ENCODE assay signal across 13 cellular contexts in genomic region chr12:96698521-96698920, GRCh38.
DNase-seq lines count a peak whose midpoint lies in the region; ATAC-seq, FAIRE-seq and TF ChIP-seq lines count a peak whose summit lies in the region.
"Had no signal": no experiment of that assay in that cellular context is flagged by ENCODE, and none has a peak within 500 bp of the region (broad histone marks: within the 10 kb centered on the region; RNA-seq: fewer than 3 reads in every experiment).

No MANE protein-coding gene starts in this region.

- H3K18ac ChIP-seq in IMR-90 (ENCODE audit: low read depth, low read length) = no peak overlapping the region
- no peak overlapping the region for H3K18ac ChIP-seq in neuronal stem cell (ENCODE audit: low read length)

- H3K9me3 ChIP-seq in IMR-90 (ENCODE audit: control insufficient read depth, insufficient read depth, low read length) (no peaks in the 10 kb centered on the region), neuronal stem cell (replicated peaks in 1 of 2; ENCODE audit: control insufficient read depth in 2 of 2, insufficient read depth in 1 of 2, low read depth in 1 of 2, low read length in 2 of 2) (no peaks in the 10 kb centered on the region), pancreas (no peaks in the 10 kb centered on the region)

- H3K4me1 ChIP-seq in IMR-90 (ENCODE audit: control insufficient read depth, insufficient read depth, low read length) (no peaks in the 10 kb centered on the region), neuronal stem cell (ENCODE audit: control insufficient read depth in 2 of 2, insufficient read depth in 1 of 2, low read depth in 1 of 2, low read length in 2 of 2) (no peaks in the 10 kb centered on the region), pancreas (no peaks in the 10 kb centered on the region)

- TF ChIP-seq CTCF in GM12864 (IDR thresholded peaks at IDR 0.05; ENCODE audit: low read depth, low read length, missing control alignments) (peak; percentile 22), IMR-90 (conservative IDR thresholded peaks at IDR 0.05; ENCODE audit: low read depth, low read length) (peak; percentile 17; the same call in 1 of the 2 replicates), VCaP (conservative IDR thresholded peaks at IDR 0.05) (peak; percentile 54), pancreas (IDR thresholded peaks at IDR 0.05) (no peak)

- dilution Hi-C loops in IMR-90 (cut with HindIII; ENCODE audit: low sequenced_read_pairs, unreplicated experiment) = no loop called here

- H3K23ac ChIP-seq in IMR-90 (ENCODE audit: low read depth, low read length) = no peak overlapping the region
- H3K23ac ChIP-seq in neuronal stem cell (ENCODE audit: low read depth, low read length, poor library complexity) = no peak overlapping the region

- H3K79me1 ChIP-seq in IMR-90 (ENCODE audit: low read depth in 1 of 2, low read length in 2 of 2) (no peaks in the 10 kb centered on the region), neuronal stem cell (ENCODE audit: low read depth, low read length) (no peaks in the 10 kb centered on the region)

- no peak overlapping the region for H2BK12ac ChIP-seq in neuronal stem cell (ENCODE audit: low read length)

- no peak overlapping the region for H3K27ac ChIP-seq in IMR-90 (ENCODE audit: insufficient read depth, low read length)
- no peak overlapping the region for H3K27ac ChIP-seq in VCaP
- H3K27ac ChIP-seq in neuronal stem cell (replicated peaks; ENCODE audit: low read length) = no peak overlapping the region
- H3K27ac ChIP-seq in pancreas = no peak overlapping the region

- no peaks in the 10 kb centered on the region for H3K36me3 Mint-ChIP-seq in effector memory CD8-positive, alpha-beta T cell (ENCODE audit: insufficient read depth)
- H3K36me3 Mint-ChIP-seq: CD8-positive, alpha-beta memory T cell had no signal

- no TSS peak for BruUV-seq in IMR-90 (replicated peaks; lab: Mats Ljungman, UMichigan)

- no peak overlapping the region for H2AK5ac ChIP-seq in IMR-90 (ENCODE audit: low read depth, low read length)
- no peak overlapping the region for H2AK5ac ChIP-seq in neuronal stem cell (ENCODE audit: low read depth, low read length)

- DNase-seq in GM12864 (ENCODE audit: low read depth) (no peak), IMR-90 (no peak), neuronal stem cell (ENCODE audit: low spot score) (no peak), pancreas (no peak)
- no peak for DNase-seq in effector memory CD8-positive, alpha-beta T cell
- no peak for DNase-seq in stimulated activated CD4-positive, alpha-beta T cell treated with anti-CD3 and anti-CD28 coated beads, Interleukin-4, amount 100 ng/mL, for 4 hours
- DNase-seq: activated CD4-positive, alpha-beta T cell treated with anti-CD3 and anti-CD28 coated beads for 4 hours; CD8-positive, alpha-beta memory T cell; erythroblast; nucleus accumbens; T-helper 1 cell had no signal

- H3K9ac ChIP-seq in IMR-90 (ENCODE audit: low read depth, low read length) = no peak overlapping the region
- H3K9ac ChIP-seq in neuronal stem cell (ENCODE audit: low read depth, low read length, poor library complexity) = no peak overlapping the region

- no peak overlapping the region for H2AFZ ChIP-seq in IMR-90 (replicated peaks; ENCODE audit: low read length, poor library complexity)
- peak overlapping the region; percentile 59 for H2AFZ ChIP-seq in neuronal stem cell (ENCODE audit: low read length)

- WGBS in IMR-90 (ENCODE audit: extremely low coverage in 2 of 2, insufficient read length in 1 of 2), 2 experiments = 90% methylated on average over 2 of the region's 5 CpGs; no CpG with 5 or more reads in 1 of the 2 experiments
- WGBS in neuronal stem cell (ENCODE audit: extremely low coverage in 2 of 2, insufficient read length in 2 of 2, insufficient replicate concordance in 1 of 2), 2 donors = no CpG with 5 or more reads among the region's 5 CpGs
- WGBS in pancreas, 2 donors = 71 to 80% methylated on average over 5 of the region's 5 CpGs

- no peak overlapping the region for H2BK20ac ChIP-seq in IMR-90 (ENCODE audit: low read depth, low read length)

- H3K4me1 Mint-ChIP-seq in effector memory CD8-positive, alpha-beta T cell (ENCODE audit: low read depth in 2 of 2) = peaks cover 3 to 4% of the 10 kb centered on the region in 2 donors
- H3K4me1 Mint-ChIP-seq: central memory CD8-positive, alpha-beta T cell had no signal

- H3K4ac ChIP-seq in IMR-90 (ENCODE audit: low read depth, low read length) (no peak overlapping the region), neuronal stem cell (ENCODE audit: low read length) (no peak overlapping the region)

- peaks cover 38 to 40% of the 10 kb centered on the region in 2 donors for H3K27me3 Mint-ChIP-seq in effector memory CD8-positive, alpha-beta T cell

- FAIRE-seq in pancreas (lab: Jason Lieb, UNC) = no peak

- H4K91ac ChIP-seq in IMR-90 (ENCODE audit: insufficient read depth, low read depth, low read length) = no peak overlapping the region
- H4K91ac ChIP-seq in neuronal stem cell (ENCODE audit: low read depth, low read length, poor library complexity) = no peak overlapping the region

- H3K4me3 ChIP-seq in GM12864 (ENCODE audit: low read depth, low read length) (no peak overlapping the region), IMR-90 (ENCODE audit: insufficient read depth, low read depth, low read length) (no peak overlapping the region), neuronal stem cell (ENCODE audit: low read length in 2 of 2) (no peak overlapping the region), pancreas (no peak overlapping the region)

- H3K14ac ChIP-seq in IMR-90 (replicated peaks; ENCODE audit: low read depth, low read length) (no peak overlapping the region), neuronal stem cell (ENCODE audit: low read length) (no peak overlapping the region)

- no peak overlapping the region for H2BK120ac ChIP-seq in IMR-90 (ENCODE audit: low read depth, low read length)
- H2BK120ac ChIP-seq in neuronal stem cell (ENCODE audit: low read depth, low read length) = no peak overlapping the region

- CTCF ChIA-PET in IMR-90 (lab: Yijun Ruan, JAX) = no interaction called here

- H4K8ac ChIP-seq in IMR-90 (ENCODE audit: low read depth in 2 of 2, low read length in 2 of 2) (no peak overlapping the region), neuronal stem cell (ENCODE audit: low read depth, low read length) (no peak overlapping the region)

- H2BK15ac ChIP-seq in IMR-90 (ENCODE audit: low read depth, low read length) = no peak overlapping the region
- H2BK15ac ChIP-seq in neuronal stem cell (ENCODE audit: low read length) = no peak overlapping the region

- POLR2A ChIA-PET in IMR-90 (lab: Charles Lee; ENCODE audit: unreplicated experiment) = no interaction called here

- peak overlapping the region in 1 of 2 donors; percentile 19 for H3K4me3 Mint-ChIP-seq in effector memory CD8-positive, alpha-beta T cell
- H3K4me3 Mint-ChIP-seq: CD8-positive, alpha-beta memory T cell; central memory CD8-positive, alpha-beta T cell had no signal

- no peaks in the 10 kb centered on the region; the same call in 1 of the 2 replicates for H4K20me1 ChIP-seq in IMR-90 (ENCODE audit: insufficient read depth, low read length)

- no peak overlapping the region for H3K56ac ChIP-seq in IMR-90 (ENCODE audit: extremely low read depth, insufficient read depth, low read length)

- H3K27ac Mint-ChIP-seq in effector memory CD8-positive, alpha-beta T cell = no peak overlapping the region
- H3K27ac Mint-ChIP-seq: CD8-positive, alpha-beta memory T cell had no signal

- H3K27me3 ChIP-seq in IMR-90 (ENCODE audit: control insufficient read depth, insufficient read depth, low read length) = no peaks in the 10 kb centered on the region
- H3K27me3 ChIP-seq in neuronal stem cell (ENCODE audit: control insufficient read depth in 3 of 3, insufficient read depth in 3 of 3, low read depth in 1 of 3, low read length in 3 of 3) = no peaks in the 10 kb centered on the region
- no peaks in the 10 kb centered on the region for H3K27me3 ChIP-seq in pancreas

- H4K5ac ChIP-seq in IMR-90 (ENCODE audit: low read depth, low read length) = no peak overlapping the region

- H3K4me2 ChIP-seq in IMR-90 (ENCODE audit: low read depth, low read length) (peak overlapping the region; percentile 54; the same call in 1 of the 2 replicates), neuronal stem cell (ENCODE audit: insufficient read depth, low read length, poor library complexity, severe bottlenecking) (no peak overlapping the region)

- H3K9me1 ChIP-seq in IMR-90 (ENCODE audit: insufficient read depth, low read length) = no peaks in the 10 kb centered on the region

- TF ChIP-seq POLR2A in IMR-90 (IDR thresholded peaks at IDR 0.05; ENCODE audit: low read depth, low read length) = no peak

- H3K36me3 ChIP-seq in IMR-90 (ENCODE audit: control insufficient read depth, insufficient read depth, low read length) (no peaks in the 10 kb centered on the region), neuronal stem cell (replicated peaks in 1 of 2; ENCODE audit: control insufficient read depth in 2 of 2, insufficient read depth in 2 of 2, low read length in 2 of 2) (no peaks in the 10 kb centered on the region), pancreas (no peaks in the 10 kb centered on the region)

- in situ Hi-C loops in IMR-90 (cut with MboI; ENCODE audit: low sequenced_read_pairs) = no loop called here

- ATAC-seq in IMR-90 (ENCODE audit: low read depth) (no peak), pancreas (no peak)
- ATAC-seq in effector memory CD8-positive, alpha-beta T cell (replicated peaks) = no peak

- intact Hi-C loops in IMR-90 (cut with micrococcal nuclease) (no loop called here), pancreas (cut with DNase I) (no loop called here)

- H3K9me3 Mint-ChIP-seq in effector memory CD8-positive, alpha-beta T cell = no peaks in the 10 kb centered on the region
- H3K9me3 Mint-ChIP-seq: central memory CD8-positive, alpha-beta T cell had no signal

- no peak overlapping the region for H2AK9ac ChIP-seq in IMR-90 (replicated peaks; ENCODE audit: low read depth, low read length, poor library complexity)

- TF ChIP-seq RAD21 in IMR-90 (IDR thresholded peaks at IDR 0.05; ENCODE audit: low read length) = peak; percentile 27; the same call in 1 of the 2 replicates

- H2BK5ac ChIP-seq in IMR-90 (ENCODE audit: low read depth, low read length, poor library complexity, severe bottlenecking) (no peak overlapping the region), neuronal stem cell (ENCODE audit: low read length) (no peak overlapping the region)

TF ChIP-seq in IMR-90, 13 proteins besides CTCF, POLR2A, EP300 and RAD21 (continues in another document):
- TF ChIP-seq RCOR1 (IDR thresholded peaks at IDR 0.05; ENCODE audit: insufficient replicate concordance, low read length) = no peak
- TF ChIP-seq NFE2L2 (IDR thresholded peaks at IDR 0.05; ENCODE audit: low read depth, low read length) = no peak
- TF ChIP-seq, protein P1, sequence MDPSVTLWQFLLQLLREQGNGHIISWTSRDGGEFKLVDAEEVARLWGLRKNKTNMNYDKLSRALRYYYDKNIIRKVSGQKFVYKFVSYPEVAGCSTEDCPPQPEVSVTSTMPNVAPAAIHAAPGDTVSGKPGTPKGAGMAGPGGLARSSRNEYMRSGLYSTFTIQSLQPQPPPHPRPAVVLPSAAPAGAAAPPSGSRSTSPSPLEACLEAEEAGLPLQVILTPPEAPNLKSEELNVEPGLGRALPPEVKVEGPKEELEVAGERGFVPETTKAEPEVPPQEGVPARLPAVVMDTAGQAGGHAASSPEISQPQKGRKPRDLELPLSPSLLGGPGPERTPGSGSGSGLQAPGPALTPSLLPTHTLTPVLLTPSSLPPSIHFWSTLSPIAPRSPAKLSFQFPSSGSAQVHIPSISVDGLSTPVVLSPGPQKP (IDR thresholded peaks at IDR 0.05; ENCODE audit: borderline replicate concordance, low read depth, low read length) = no peak
- no peak for TF ChIP-seq FOS (IDR thresholded peaks at IDR 0.05; ENCODE audit: low read depth, low read length)

Comparison
In these comparisons a context has a peak if more than half of its experiments do, and no peak if none do; other contexts are left out.
1. CTCF ChIP-seq: peak in GM12864 (single experiment), IMR-90 (single experiment) and VCaP (single experiment); none in pancreas (0 of 4).